In the genomic region with DNA sequence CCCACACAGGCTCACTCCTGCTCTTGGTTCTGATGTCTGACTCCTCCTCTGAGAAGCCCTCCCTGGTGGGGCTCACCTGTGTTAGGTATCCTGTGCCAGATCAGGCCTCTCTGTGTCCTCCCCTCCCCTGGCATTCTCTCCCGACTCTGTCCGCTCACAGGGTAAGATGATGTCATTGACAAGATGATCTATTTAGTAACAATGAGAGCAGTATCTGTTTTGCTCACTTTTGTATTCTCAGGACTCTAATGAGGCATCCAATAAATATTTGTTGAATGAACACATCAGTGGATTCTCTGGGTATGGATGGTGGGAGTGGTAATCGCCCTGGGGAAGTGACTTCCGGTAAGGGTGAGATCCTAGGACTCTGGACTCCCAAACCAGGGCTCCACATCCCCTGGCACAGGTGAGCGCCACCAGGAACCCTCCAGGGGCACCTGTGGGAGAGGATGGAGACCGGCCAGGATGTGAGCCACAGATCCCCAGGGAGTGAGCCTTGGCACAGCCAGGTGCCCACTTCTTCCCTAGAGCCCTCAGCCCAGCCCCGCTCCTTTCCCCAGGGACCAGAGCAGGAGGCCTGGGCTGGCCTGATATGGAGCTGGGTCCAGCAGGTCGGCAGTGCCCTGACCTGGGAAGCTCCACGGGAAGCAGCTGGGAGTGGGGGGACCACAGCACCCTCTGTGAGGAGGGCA, we compare ENCODE assay signal across 14 cellular contexts. TPM values are rescaled to one million over a fixed set of nuclear protein-coding genes. Genes with fewer than 3 reads are reported as not detected.
DNase-seq lines count a peak whose midpoint lies in the region; TF ChIP-seq lines count a peak whose summit lies in the region.
"Had no signal": no experiment of that assay in that cellular context is flagged by ENCODE, and none has a peak within 500 bp of the region (broad histone marks: within the 10 kb centered on the region; RNA-seq: fewer than 3 reads in every experiment).

No MANE protein-coding gene starts in this region.

- peaks cover 30% of the 10 kb centered on the region for H3K27me3 Mint-ChIP-seq in activated T-cell treated with anti-CD3 and anti-CD28 coated beads, Interleukin-2, amount 50 U/mL, for 24 hours

- H3K36me3 Mint-ChIP-seq in activated T-cell treated with anti-CD3 and anti-CD28 coated beads, Interleukin-2, amount 50 U/mL, for 24 hours (ENCODE audit: low read depth), result no peaks in the 10 kb centered on the region

- peaks cover 3% of the 10 kb centered on the region for H3K4me1 Mint-ChIP-seq in activated T-cell treated with anti-CD3 and anti-CD28 coated beads, Interleukin-2, amount 50 U/mL, for 24 hours (ENCODE audit: low read depth)

- no peak overlapping the region for H3K4me3 Mint-ChIP-seq in activated T-cell treated with anti-CD3 and anti-CD28 coated beads, Interleukin-2, amount 50 U/mL, for 24 hours
- H3K4me3 Mint-ChIP-seq: activated CD4-positive, alpha-beta T cell treated with anti-CD3 and anti-CD28 coated beads, Interleukin-2, amount 10 ng/mL, durations not matched to agents 7 days and 5 days had no signal

- no peak overlapping the region for H3K27ac Mint-ChIP-seq in activated T-cell treated with anti-CD3 and anti-CD28 coated beads, Interleukin-2, amount 50 U/mL, for 24 hours
- H3K27ac Mint-ChIP-seq: activated CD4-positive, alpha-beta T cell treated with anti-CD3 and anti-CD28 coated beads, Interleukin-2, amount 10 ng/mL, durations not matched to agents 7 days and 5 days had no signal

- H3K4me3 ChIP-seq in epithelial cell of esophagus (ENCODE audit: low read length), result no peak overlapping the region
- H3K4me3 ChIP-seq: lung had no signal

- no peak for TF ChIP-seq CTCF in epithelial cell of esophagus (IDR thresholded peaks at IDR 0.05; ENCODE audit: insufficient read depth, low read depth, low read length, missing control alignments)

- DNase-seq in GM04503 (ENCODE audit: low read depth), result peak; percentile 38
- DNase-seq in NCI-H345 treated with DMSO at 0.1 percent for 48 hours (lab: John Stamatoyannopoulos, UW; ENCODE audit: unreplicated experiment), result peak; percentile 56
- peak; percentile 93 for DNase-seq in epithelial cell of esophagus (ENCODE audit: low read depth)
- peak; percentile 81 for DNase-seq in renal cortical epithelial cell (ENCODE audit: low read depth)
- DNase-seq in activated T-cell treated with anti-CD3 and anti-CD28 coated beads, Interleukin-2, amount 50 U/mL, for 24 hours, result no peak
- no peak for DNase-seq in activated CD4-positive, CD25-positive, alpha-beta regulatory T cell treated with anti-CD3 and anti-CD28 coated beads, Interleukin-2, amount 50 U/mL, for 72 hours
- no peak for DNase-seq in stimulated activated naive CD4-positive, alpha-beta T cell (lab: John Stamatoyannopoulos, UW)
- DNase-seq: activated CD4-positive, alpha-beta T cell treated with anti-CD3 and anti-CD28 coated beads, Interleukin-2, amount 10 ng/mL, durations not matched to agents 7 days and 5 days; activated effector memory CD4-positive, alpha-beta T cell treated with anti-CD3 and anti-CD28 coated beads, Interleukin-2, amount 50 U/mL, for 16 hours; NCI-H524 treated with DMSO at 0.1 percent for 48 hours; posterior cingulate gyrus; stimulated activated CD4-positive, alpha-beta T cell treated with anti-CD3 and anti-CD28 coated beads, Interleukin-2, amount 100 ng/mL, for 24 hours had no signal

- no peaks in the 10 kb centered on the region for H3K9me3 Mint-ChIP-seq in activated T-cell treated with anti-CD3 and anti-CD28 coated beads, Interleukin-2, amount 50 U/mL, for 24 hours
- H3K9me3 Mint-ChIP-seq: activated CD4-positive, alpha-beta T cell treated with anti-CD3 and anti-CD28 coated beads, Interleukin-2, amount 10 ng/mL, durations not matched to agents 7 days and 5 days had no signal

RNA-seq across cellular contexts. Expression of gene HAP1, which starts 5.4 kb away (rescaled TPM):
- total RNA-seq in renal cortical epithelial cell, result 0.17 and 0.45 TPM in 2 replicates

RNA-seq across cellular contexts. Expression of gene GAST, which starts 27.7 kb away (rescaled TPM):
- total RNA-seq in renal cortical epithelial cell, result not detected in 2 replicates
- total RNA-seq: activated CD4-positive, alpha-beta T cell treated with anti-CD3 and anti-CD28 coated beads, Interleukin-2, amount 10 ng/mL, durations not matched to agents 7 days and 5 days; glomerular endothelial cell; lung had no signal

RNA-seq across cellular contexts. Expression of gene JUP, which starts 46.7 kb away (rescaled TPM):
- 268 and 464 TPM in 2 replicates for total RNA-seq in renal cortical epithelial cell

RNA-seq across cellular contexts. Expression of gene EIF1, which starts 51.1 kb away (rescaled TPM):
- total RNA-seq in renal cortical epithelial cell, result 65.3 and 499 TPM in 2 replicates

Comparison
In these comparisons a context has a peak if more than half of its experiments do, and no peak if none do; other contexts are left out.
1. DNase-seq: peak in GM04503 (single experiment), NCI-H345 treated with DMSO at 0.1 percent for 48 hours (single experiment), epithelial cell of esophagus (single experiment) and renal cortical epithelial cell (single experiment); none in activated T-cell treated with anti-CD3 and anti-CD28 coated beads, Interleukin-2, amount 50 U/mL, for 24 hours (single experiment), activated CD4-positive, CD25-positive, alpha-beta regulatory T cell treated with anti-CD3 and anti-CD28 coated beads, Interleukin-2, amount 50 U/mL, for 72 hours (single experiment) and stimulated activated naive CD4-positive, alpha-beta T cell (0 of 6).